In the genomic region with DNA sequence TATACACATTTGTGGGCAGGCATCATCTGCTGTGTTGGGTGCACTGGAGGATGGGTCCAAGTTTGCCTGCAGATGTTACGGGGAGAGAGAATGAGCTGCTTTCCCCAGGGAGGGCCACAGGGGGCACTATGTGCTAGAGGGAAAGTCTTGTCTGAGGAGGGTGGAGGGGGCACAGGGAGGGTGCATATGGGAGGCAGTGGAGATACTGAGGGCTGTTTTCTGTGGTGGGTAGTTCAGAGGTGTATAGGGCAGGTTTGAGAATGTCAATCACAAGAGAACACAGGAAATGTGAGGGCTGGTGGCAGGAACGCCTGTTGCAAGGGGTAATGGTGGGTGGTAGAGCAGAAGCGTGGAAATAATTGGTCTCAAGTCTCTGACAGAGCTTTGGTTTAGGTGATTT, we compare ENCODE assay signal across 12 cellular contexts. TPM values are rescaled to one million over a fixed set of nuclear protein-coding genes. Genes with fewer than 3 reads are reported as not detected.
DNase-seq lines count a peak whose midpoint lies in the region; ATAC-seq and TF ChIP-seq lines count a peak whose summit lies in the region.
"Had no signal": no experiment of that assay in that cellular context is flagged by ENCODE, and none has a peak within 500 bp of the region (broad histone marks: within the 10 kb centered on the region; RNA-seq: fewer than 3 reads in every experiment).

No MANE protein-coding gene starts in this region.

- no peak for TF ChIP-seq RAD21 in SK-N-SH (IDR thresholded peaks at IDR 0.05; ENCODE audit: low read length)

- H3K9me2 ChIP-seq in GM23338 (ENCODE audit: insufficient read depth) (no peaks in the 10 kb centered on the region), SK-N-SH (no peaks in the 10 kb centered on the region)

- H3K4me3 Mint-ChIP-seq in GM23338: no peak overlapping the region
- no peak overlapping the region for H3K4me3 Mint-ChIP-seq in WTC11

- H3K9ac ChIP-seq in SK-N-SH: no peak overlapping the region

- H4K20me1 ChIP-seq in GM23338 (replicated peaks; ENCODE audit: insufficient read depth) (no peaks in the 10 kb centered on the region), SK-N-SH (ENCODE audit: insufficient read depth) (no peaks in the 10 kb centered on the region)

- H3K27ac Mint-ChIP-seq in GM23338 (no peak overlapping the region), WTC11 (no peak overlapping the region)

- peaks cover 10% of the 10 kb centered on the region for H3K27me3 Mint-ChIP-seq in GM23338 (ENCODE audit: insufficient read depth, low read depth, poor library complexity)
- H3K27me3 Mint-ChIP-seq in WTC11 (ENCODE audit: low read depth): peaks cover 3% of the 10 kb centered on the region; the same call in 1 of the 2 replicates

- H3K4me1 ChIP-seq in GM23338 (ENCODE audit: insufficient read depth): no peaks in the 10 kb centered on the region
- peaks cover 0 to 5% of the 10 kb centered on the region in 2 experiments; a peak in 3 of 4 replicates for H3K4me1 ChIP-seq in SK-N-SH (ENCODE audit: control insufficient read depth in 1 of 2, insufficient read depth in 2 of 2, low read depth in 1 of 2, low read length in 1 of 2)
- H3K4me1 ChIP-seq in Peyer's patch: no peaks in the 10 kb centered on the region

- H3K27me3 ChIP-seq in GM23338 (ENCODE audit: insufficient read depth): peaks cover 9% of the 10 kb centered on the region; the same call in 1 of the 2 replicates
- no peaks in the 10 kb centered on the region for H3K27me3 ChIP-seq in SK-N-SH (ENCODE audit: insufficient read depth)
- H3K27me3 ChIP-seq in Peyer's patch: no peaks in the 10 kb centered on the region

- H3K4me1 Mint-ChIP-seq in GM23338: peaks cover 4% of the 10 kb centered on the region; the same call in 2 of the 3 replicates
- no peaks in the 10 kb centered on the region for H3K4me1 Mint-ChIP-seq in WTC11

- no peak for TF ChIP-seq EP300 in SK-N-SH (IDR thresholded peaks at IDR 0.05; ENCODE audit: borderline replicate concordance in 1 of 2, low read depth in 1 of 2, low read length in 1 of 2)

- H3K79me2 ChIP-seq in GM23338 (replicated peaks; ENCODE audit: insufficient read depth) (no peaks in the 10 kb centered on the region), SK-N-SH (ENCODE audit: insufficient read depth) (no peaks in the 10 kb centered on the region)

- H3K27ac ChIP-seq in GM23338 (ENCODE audit: low read depth) (no peak overlapping the region), SK-N-SH (ENCODE audit: low read depth in 2 of 2, low read length in 1 of 2) (no peak overlapping the region), Peyer's patch (no peak overlapping the region)
- H3K27ac ChIP-seq: neutrophil had no signal

- H3K4me3 ChIP-seq in GM23338 (no peak overlapping the region), choroid plexus epithelial cell (ENCODE audit: low read depth, low read length) (no peak overlapping the region), SK-N-SH (ENCODE audit: low read depth in 2 of 2, low read length in 1 of 2) (no peak overlapping the region), Peyer's patch (no peak overlapping the region)

- ATAC-seq in GM23338 (peak; percentile 92), WTC11 (peak; percentile 78), GM21390 (IDR thresholded peaks at IDR 0.05; ENCODE audit: unreplicated experiment) (no peak)

- DNase-seq in GM23338 (ENCODE audit: low spot score): peak; percentile 68
- peak; percentile 42 for DNase-seq in WTC11 (ENCODE audit: low spot score)
- peak; percentile 25 for DNase-seq in choroid plexus epithelial cell (ENCODE audit: low read depth)
- peak; percentile 30 to 55 for DNase-seq in stimulated activated CD4-positive, alpha-beta T cell treated with anti-CD3 and anti-CD28 coated beads, Interleukin-4, amount 100 ng/mL, for 48 hours (ENCODE audit: low read depth in 2 of 2)
- DNase-seq in NCI-H1417 (lab: John Stamatoyannopoulos, UW): no peak
- no peak for DNase-seq in SK-N-SH
- no peak for DNase-seq in Peyer's patch
- DNase-seq: NCI-H524 had no signal

- no peaks in the 10 kb centered on the region for H3K36me3 ChIP-seq in GM23338 (ENCODE audit: insufficient read depth)
- H3K36me3 ChIP-seq in SK-N-SH (replicated peaks in 1 of 2; ENCODE audit: control insufficient read depth in 1 of 2, insufficient read depth in 2 of 2, low read length in 1 of 2): peaks cover 0 to 46% of the 10 kb centered on the region in 2 experiments
- H3K36me3 ChIP-seq in Peyer's patch: peaks cover 0 to 59% (median 0%) of the 10 kb centered on the region in 3 donors

- H3K4me2 ChIP-seq in GM23338 (no peak overlapping the region), SK-N-SH (no peak overlapping the region)

- CTCF ChIA-PET in WTC11 (lab: Charles Lee): interaction anchor here (0.5 to 2.2 kb wide), 14 partner anchors 10 to 203 kb away, joined by 3 to 8 read pairs (median 3); partner anchors contain the start of genes CPXM1 and TMEM239
- CTCF ChIA-PET in SK-N-SH (lab: Yijun Ruan, JAX): interaction anchor here (0.5 to 1.5 kb wide), 4 partner anchors 14 to 23 kb away, joined by 3 to 6 read pairs (median 3); no protein-coding TSS in a partner anchor

- 95% methylated on average over 3 of the region's 3 CpGs for WGBS in SK-N-SH (ENCODE audit: low lambda C conversion rate)

- H2AFZ ChIP-seq in GM23338 (no peak overlapping the region), SK-N-SH (ENCODE audit: low read depth) (no peak overlapping the region)

- no peaks in the 10 kb centered on the region for H3K9me3 Mint-ChIP-seq in GM23338
- no peaks in the 10 kb centered on the region for H3K9me3 Mint-ChIP-seq in WTC11

- POLR2A ChIA-PET in WTC11 (lab: Charles Lee): no interaction called here
- POLR2A ChIA-PET in SK-N-SH (lab: Yijun Ruan, JAX): no interaction called here

- peak; percentile 56 to 85 for TF ChIP-seq CTCF in GM23338 (conservative IDR thresholded peaks at IDR 0.05; ENCODE audit: low read depth in 2 of 2)
- TF ChIP-seq CTCF in WTC11 (IDR thresholded peaks at IDR 0.05): no peak
- peak; percentile 50 for TF ChIP-seq CTCF in choroid plexus epithelial cell (conservative IDR thresholded peaks at IDR 0.05; ENCODE audit: low read depth, low read length)
- no peak for TF ChIP-seq CTCF in SK-N-SH (IDR thresholded peaks at IDR 0.05)
- no peak for TF ChIP-seq CTCF in Peyer's patch (IDR thresholded peaks at IDR 0.05)

- H3K9me3 ChIP-seq in SK-N-SH: no peaks in the 10 kb centered on the region
- no peaks in the 10 kb centered on the region for H3K9me3 ChIP-seq in Peyer's patch
- H3K9me3 ChIP-seq: neutrophil had no signal

- TF ChIP-seq POLR2A in Peyer's patch (IDR thresholded peaks at IDR 0.05): no peak

- H3F3A ChIP-seq in GM23338 (replicated peaks; ENCODE audit: low read depth): no peaks in the 10 kb centered on the region
- H3F3A ChIP-seq in SK-N-SH (replicated peaks; ENCODE audit: insufficient read depth): peaks cover 8% of the 10 kb centered on the region

- peaks cover 3% of the 10 kb centered on the region; the same call in 1 of the 3 replicates for H3K36me3 Mint-ChIP-seq in GM23338 (ENCODE audit: low read depth)
- no peaks in the 10 kb centered on the region for H3K36me3 Mint-ChIP-seq in WTC11

TF ChIP-seq in GM23338, 12 proteins besides CTCF, POLR2A, EP300 and RAD21 (continues in another document):
- TF ChIP-seq EZH2 (IDR thresholded peaks at IDR 0.05; ENCODE audit: low read depth, unreplicated experiment): no peak

TF ChIP-seq in WTC11, 78 proteins besides CTCF, POLR2A, EP300 and RAD21 (continues in another document):
- no peak for TF ChIP-seq ZNF416 (CRISPR knock-in tag; IDR thresholded peaks at IDR 0.05)
- no peak for TF ChIP-seq PRRX2 (CRISPR knock-in tag; IDR thresholded peaks at IDR 0.05)
- no peak for TF ChIP-seq JAZF1 (CRISPR knock-in tag; IDR thresholded peaks at IDR 0.05)
- no peak for TF ChIP-seq ELF4 (CRISPR knock-in tag; IDR thresholded peaks at IDR 0.05; ENCODE audit: low read depth)

TF ChIP-seq in SK-N-SH, 30 proteins besides CTCF, POLR2A, EP300 and RAD21 (continues in another document):
- no peak for TF ChIP-seq MAX (IDR thresholded peaks at IDR 0.05; ENCODE audit: low read depth)
- TF ChIP-seq NRF1 (IDR thresholded peaks at IDR 0.05; ENCODE audit: low read depth, low read length): no peak

RNA-seq across cellular contexts. Expression of gene PTPRA, which starts 7.7 kb away (rescaled TPM):
- total RNA-seq in GM23338 (2014; rRNA removed; shearing (Covaris generic)): 37.8 and 43.9 TPM in 2 replicates
- polyA plus RNA-seq in GM23338 (2016; fragmentation: Nextera tagmentation; extraction: Ambion mirVana) (39.3 and 46.9 TPM in 2 replicates), SK-N-SH (2012; rRNA removed) (47.6 and 55.4 TPM in 2 replicates)
- total RNA-seq in WTC11 (2021) (43.8 to 48.8 TPM (median 47.2 TPM) in 3 replicates), Peyer's patch (10 to 100 TPM; 22.8 to 52.8 (median 36.5) TPM)
- polyA plus RNA-seq in SK-N-SH (2012; cell fraction: cytosol; rRNA removed): 62.0 and 65.9 TPM in 2 replicates
- polyA plus RNA-seq in SK-N-SH (2012; cell fraction: nucleus; rRNA removed): 45.0 and 59.2 TPM in 2 replicates

RNA-seq across cellular contexts. Expression of gene VPS16, which starts 25.1 kb away (rescaled TPM):
- total RNA-seq in GM23338 (2014; rRNA removed; shearing (Covaris generic)): 17.7 and 20.4 TPM in 2 replicates
- 11.2 and 13.5 TPM in 2 replicates for polyA plus RNA-seq in GM23338 (2016; fragmentation: Nextera tagmentation; extraction: Ambion mirVana)
- 26.2 to 29.1 TPM (median 27.8 TPM) in 3 replicates for total RNA-seq in WTC11 (2021)
- polyA plus RNA-seq in SK-N-SH (2012; rRNA removed): 62.0 and 78.4 TPM in 2 replicates
- polyA plus RNA-seq in SK-N-SH (2012; cell fraction: cytosol; rRNA removed): 25.1 and 33.3 TPM in 2 replicates
- polyA plus RNA-seq in SK-N-SH (2012; cell fraction: nucleus; rRNA removed): 293 and 305 TPM in 2 replicates
- total RNA-seq in Peyer's patch: 10 to 100 TPM; 43.7 to 54.6 (median 45.1) TPM

RNA-seq across cellular contexts. Expression of gene PCED1A, which starts 25.2 kb away (rescaled TPM):
- total RNA-seq in GM23338 (2014; rRNA removed; shearing (Covaris generic)): 8.9 and 9.9 TPM in 2 replicates
- polyA plus RNA-seq in GM23338 (2016; fragmentation: Nextera tagmentation; extraction: Ambion mirVana) (5.0 and 5.3 TPM in 2 replicates), SK-N-SH (2012; rRNA removed) (65.2 and 73.6 TPM in 2 replicates)
- total RNA-seq in WTC11 (2021) (19.7 to 37.0 TPM (median 33.5 TPM) in 3 replicates), Peyer's patch (10 to 100 TPM; 25.4 to 99.0 (median 48.7) TPM)
- polyA plus RNA-seq in SK-N-SH (2012; cell fraction: cytosol; rRNA removed): 16.3 and 21.7 TPM in 2 replicates
- polyA plus RNA-seq in SK-N-SH (2012; cell fraction: nucleus; rRNA removed): 566 and 689 TPM in 2 replicates

RNA-seq across cellular contexts. Expression of gene TMEM239, which starts 49.5 kb away (rescaled TPM):
- not detected in 2 replicates for total RNA-seq in GM23338 (2014; rRNA removed; shearing (Covaris generic))
- polyA plus RNA-seq in GM23338 (2016; fragmentation: Nextera tagmentation; extraction: Ambion mirVana): not detected in 2 replicates
- total RNA-seq in WTC11 (2021): not detected in 3 replicates
- 0.02 and 0.10 TPM in 2 replicates for polyA plus RNA-seq in SK-N-SH (2012; rRNA removed)
- polyA plus RNA-seq in SK-N-SH (2012; cell fraction: cytosol; rRNA removed): 0.03 and 0.05 TPM in 2 replicates
- 0.46 and 0.64 TPM in 2 replicates for polyA plus RNA-seq in SK-N-SH (2012; cell fraction: nucleus; rRNA removed)
- not detected for total RNA-seq in Peyer's patch
- total RNA-seq: LHCN-M2 had no signal
- polyA plus RNA-seq: keratinocyte had no signal

RNA-seq across cellular contexts. Expression of gene C20orf141, which starts 50.8 kb away (rescaled TPM):
- total RNA-seq in GM23338 (2014; rRNA removed; shearing (Covaris generic)): not detected in 2 replicates
- polyA plus RNA-seq in GM23338 (2016; fragmentation: Nextera tagmentation; extraction: Ambion mirVana) (not detected in 2 replicates), SK-N-SH (2012; rRNA removed) (1.1 and 1.2 TPM in 2 replicates)
- total RNA-seq in WTC11 (2021) (not detected in 3 replicates), Peyer's patch (not detected)
- 0.17 and 0.87 TPM in 2 replicates for polyA plus RNA-seq in SK-N-SH (2012; cell fraction: cytosol; rRNA removed)
- 0.34 and 0.79 TPM in 2 replicates for polyA plus RNA-seq in SK-N-SH (2012; cell fraction: nucleus; rRNA removed)
- total RNA-seq: LHCN-M2 had no signal
- polyA plus RNA-seq: keratinocyte had no signal

Comparison
In these comparisons a context has a peak if more than half of its experiments do, and no peak if none do; other contexts are left out.
1. DNase-seq: peak in GM23338 (single experiment), WTC11 (single experiment), choroid plexus epithelial cell (single experiment) and stimulated activated CD4-positive, alpha-beta T cell treated with anti-CD3 and anti-CD28 coated beads, Interleukin-4, amount 100 ng/mL, for 48 hours (2 of 2); none in NCI-H1417 (0 of 3), SK-N-SH (single experiment) and Peyer's patch (0 of 3).
2. CTCF ChIP-seq: peak in GM23338 (2 of 2) and choroid plexus epithelial cell (single experiment); none in WTC11 (single experiment), SK-N-SH (single experiment) and Peyer's patch (0 of 6).